In the genomic region with DNA sequence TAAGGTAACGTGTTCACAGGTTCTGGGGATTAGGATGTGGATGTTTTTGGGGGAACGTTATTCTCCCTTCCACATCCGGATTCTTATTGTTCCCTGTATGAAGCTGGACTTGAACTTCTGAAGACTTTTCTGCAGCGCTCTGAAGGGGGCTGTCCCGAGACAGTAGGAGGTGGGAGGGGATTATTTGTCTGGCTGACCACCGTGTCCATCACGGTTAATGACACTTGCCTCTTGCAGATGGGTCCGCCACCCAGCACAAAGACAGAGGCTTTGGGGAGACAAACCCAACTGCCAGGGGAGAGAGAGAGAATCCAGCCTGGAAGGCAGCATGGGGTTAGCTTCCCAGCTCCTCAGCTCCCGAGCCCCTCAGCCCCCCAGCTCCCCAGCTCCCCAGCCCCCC, we compare ENCODE assay signal across 28 cellular contexts.
"Had no signal": no experiment of that assay in that cellular context is flagged by ENCODE, and none has a peak within 500 bp of the region (broad histone marks: within the 10 kb centered on the region; RNA-seq: fewer than 3 reads in every experiment).

No MANE protein-coding gene starts in this region.

- H3K4me1 Mint-ChIP-seq: nephron had no signal

- H3K9me3 Mint-ChIP-seq: natural killer cell; stimulated activated effector memory CD8-positive, alpha-beta T cell treated with anti-CD3 and anti-CD28 coated beads, Interleukin-12 subunit alpha, Interleukin-12 subunit beta, amount 100 ng/mL, for 72 hours; stimulated activated naive B cell treated with anti-CD40 and anti-IgM and Interleukin-4, amounts not matched to agents 10 μg/mL and 1 μg/mL and 100 μg/mL, for 72 hours; stimulated activated naive CD8-positive, alpha-beta T cell treated with anti-CD3 and anti-CD28 coated beads, Interleukin-15, Interleukin-2, amounts not matched to agents 100 ng/mL and 50 ng/mL, for 24 hours had no signal

- H3K27me3 ChIP-seq: neural progenitor cell, ovary, right lobe of liver, sigmoid colon, stomach, suprapubic skin, testis, tibial artery, transverse colon, upper lobe of right lung, vagina had no signal

- H3K4me1 ChIP-seq: right lobe of liver, sigmoid colon, suprapubic skin, tibial artery, upper lobe of right lung, vagina had no signal

- H2AFZ ChIP-seq: neural progenitor cell, parathyroid adenoma had no signal

- H3K4me2 ChIP-seq: neural progenitor cell had no signal

- H3K9ac ChIP-seq: neural progenitor cell, parathyroid adenoma had no signal

- H3K36me3 ChIP-seq: neural progenitor cell, ovary, right lobe of liver, sigmoid colon, suprapubic skin, transverse colon, upper lobe of right lung, vagina had no signal

- ATAC-seq: natural killer cell; right cardiac atrium; right lobe of liver; stimulated activated effector memory CD8-positive, alpha-beta T cell treated with anti-CD3 and anti-CD28 coated beads, Interleukin-12 subunit alpha, Interleukin-12 subunit beta, amount 100 ng/mL, for 72 hours; stimulated activated naive B cell treated with anti-CD40 and anti-IgM and Interleukin-4, amounts not matched to agents 10 μg/mL and 1 μg/mL and 100 μg/mL, for 72 hours; upper lobe of right lung had no signal

- H3K27ac Mint-ChIP-seq: natural killer cell; nephron; neural progenitor cell; progenitor cell of endocrine pancreas; stimulated activated effector memory CD8-positive, alpha-beta T cell treated with anti-CD3 and anti-CD28 coated beads, Interleukin-12 subunit alpha, Interleukin-12 subunit beta, amount 100 ng/mL, for 72 hours; stimulated activated naive B cell treated with anti-CD40 and anti-IgM and Interleukin-4, amounts not matched to agents 10 μg/mL and 1 μg/mL and 100 μg/mL, for 72 hours; stimulated activated naive CD8-positive, alpha-beta T cell treated with anti-CD3 and anti-CD28 coated beads, Interleukin-15, Interleukin-2, amounts not matched to agents 100 ng/mL and 50 ng/mL, for 24 hours; type B pancreatic cell had no signal

- H3K4me3 Mint-ChIP-seq: natural killer cell; nephron; neural progenitor cell; stimulated activated effector memory CD8-positive, alpha-beta T cell treated with anti-CD3 and anti-CD28 coated beads, Interleukin-12 subunit alpha, Interleukin-12 subunit beta, amount 100 ng/mL, for 72 hours; stimulated activated naive B cell treated with anti-CD40 and anti-IgM and Interleukin-4, amounts not matched to agents 10 μg/mL and 1 μg/mL and 100 μg/mL, for 72 hours; stimulated activated naive CD8-positive, alpha-beta T cell treated with anti-CD3 and anti-CD28 coated beads, Interleukin-15, Interleukin-2, amounts not matched to agents 100 ng/mL and 50 ng/mL, for 24 hours; type B pancreatic cell had no signal

- H3K27me3 Mint-ChIP-seq: progenitor cell of endocrine pancreas; stimulated activated naive B cell treated with anti-CD40 and anti-IgM and Interleukin-4, amounts not matched to agents 10 μg/mL and 1 μg/mL and 100 μg/mL, for 72 hours; stimulated activated naive CD8-positive, alpha-beta T cell treated with anti-CD3 and anti-CD28 coated beads, Interleukin-15, Interleukin-2, amounts not matched to agents 100 ng/mL and 50 ng/mL, for 24 hours; type B pancreatic cell had no signal

- H3K4me3 ChIP-seq: neural progenitor cell, ovary, psoas muscle, right lobe of liver, sigmoid colon, stomach, suprapubic skin, testis, tibial artery, transverse colon, upper lobe of right lung, vagina had no signal

- H3K9me3 ChIP-seq: ovary, psoas muscle, right lobe of liver, sigmoid colon, stomach, suprapubic skin, testis, tibial artery, transverse colon, upper lobe of right lung, vagina had no signal

- DNase-seq: natural killer cell; occipital lobe; ovary; right lobe of liver; sigmoid colon; small intestine; stimulated activated CD4-positive, alpha-beta T cell treated with anti-CD3 and anti-CD28 coated beads, Interleukin-15, amount 100 ng/mL, for 24 hours; stimulated activated CD4-positive, alpha-beta T cell treated with anti-CD3 and anti-CD28 coated beads, Interleukin-2, amount 100 ng/mL, for 24 hours; stimulated activated CD4-positive, alpha-beta T cell treated with anti-CD3 and anti-CD28 coated beads, Interleukin-2, amount 100 ng/mL, for 48 hours; stimulated activated CD4-positive, alpha-beta T cell treated with anti-CD3 and anti-CD28 coated beads, Interleukin-4, amount 100 ng/mL, for 24 hours; stimulated activated naive B cell treated with anti-CD40 and anti-IgM and Interleukin-4, amounts not matched to agents 10 μg/mL and 1 μg/mL and 100 μg/mL, for 72 hours; stimulated activated naive CD4-positive, alpha-beta T cell treated with Interleukin-2 at 50 U/mL for 16 hours; stomach; tibial artery; transverse colon; upper lobe of right lung had no signal

- H3K36me3 Mint-ChIP-seq: natural killer cell had no signal

- H3K27ac ChIP-seq: neural progenitor cell, ovary, parathyroid adenoma, psoas muscle, right lobe of liver, sigmoid colon, stomach, suprapubic skin, tibial artery, transverse colon, upper lobe of right lung, vagina had no signal

- FAIRE-seq: small intestine had no signal
